Comparison of ENCODE assay signal across 8 cellular contexts in the genomic region with DNA sequence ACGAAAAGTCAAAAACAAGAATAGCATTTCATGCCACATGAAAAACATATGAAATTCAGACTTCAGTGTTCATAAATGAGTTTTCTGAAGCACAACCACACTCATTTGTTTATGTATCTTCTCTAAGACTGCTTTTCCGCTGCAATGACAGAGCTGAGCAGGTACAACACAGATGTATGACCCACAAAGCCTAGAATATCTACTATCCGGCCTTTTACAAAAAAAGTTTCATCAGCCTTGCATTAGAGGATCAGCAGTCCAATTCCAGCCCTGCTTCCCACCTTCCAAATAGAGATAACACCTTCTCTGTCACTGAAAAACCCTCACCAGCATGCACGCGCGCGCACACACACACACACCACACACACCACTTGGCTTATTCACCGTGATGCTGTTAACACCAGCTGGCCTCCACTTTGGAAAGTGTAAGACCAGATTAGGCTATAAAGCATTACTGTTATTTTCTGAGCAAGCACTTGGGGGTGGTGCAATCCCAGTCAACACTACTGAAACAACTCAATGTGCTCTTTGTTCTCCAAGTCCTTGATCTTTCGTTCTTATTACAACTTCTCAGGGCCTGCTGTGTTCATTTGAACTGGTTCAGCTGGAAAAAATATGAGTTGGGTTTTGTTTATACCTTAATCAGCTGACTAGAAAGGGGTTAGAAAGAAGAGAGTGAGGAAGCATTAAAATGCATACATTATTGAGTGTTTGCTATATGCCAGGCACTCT.
DNase-seq lines count a peak whose midpoint lies in the region; ATAC-seq and TF ChIP-seq lines count a peak whose summit lies in the region.

No MANE protein-coding gene starts in this region.

- no TSS peak for BruUV-seq in HCT116 (replicated peaks; lab: Mats Ljungman, UMichigan)

- H3K9me3 ChIP-seq in CD4-positive, CD25-positive, alpha-beta regulatory T cell (ENCODE audit: control insufficient read depth in 2 of 2, low read length in 2 of 2), result no peaks in the 10 kb centered on the region
- no peaks in the 10 kb centered on the region for H3K9me3 ChIP-seq in HCT116 (ENCODE audit: control insufficient read depth in 1 of 2, insufficient read depth in 1 of 2, low read depth in 1 of 2, low read length in 2 of 2)
- peaks cover 0 to 5% (median 0%) of the 10 kb centered on the region in 11 donors for H3K9me3 ChIP-seq in heart right ventricle

- no peak for TF ChIP-seq POLR2A in HCT116 (IDR thresholded peaks at IDR 0.05; ENCODE audit: borderline replicate concordance, extremely low read depth, insufficient read depth, insufficient read length)

- H3K9ac ChIP-seq in HCT116 (ENCODE audit: low read length), result no peak overlapping the region

- no peaks in the 10 kb centered on the region for H3K79me2 ChIP-seq in HCT116 (ENCODE audit: insufficient read depth, low read length)

- peak overlapping the region in 2 of 3 donors; percentile 38 to 90 for H3K27ac Mint-ChIP-seq in CD4-positive, CD25-positive, alpha-beta regulatory T cell

- POLR2A ChIA-PET in HCT116 (lab: Charles Lee), result interaction anchor here (1.0 kb wide), 1 partner anchor 12 kb away, joined by 4 read pairs; no protein-coding TSS in a partner anchor

- H3K4me2 ChIP-seq in HCT116 (ENCODE audit: low read length), result no peak overlapping the region

- no peaks in the 10 kb centered on the region for H3K36me3 Mint-ChIP-seq in CD4-positive, CD25-positive, alpha-beta regulatory T cell
- no peaks in the 10 kb centered on the region for H3K36me3 Mint-ChIP-seq in activated T-cell treated with anti-CD3 and anti-CD28 coated beads, Interleukin-2, amount 50 U/mL, for 4 hours (ENCODE audit: insufficient read depth)

- H3K4me3 ChIP-seq in CD4-positive, CD25-positive, alpha-beta regulatory T cell (ENCODE audit: low read depth, low read length), result no peak overlapping the region
- H3K4me3 ChIP-seq in HCT116 (replicated peaks in 1 of 2; ENCODE audit: low read depth in 1 of 2, low read length in 2 of 2) (no peak overlapping the region), heart right ventricle (no peak overlapping the region)

- TF ChIP-seq CTCF in HCT116 (IDR thresholded peaks at IDR 0.05 in 2 of 3, conservative IDR thresholded peaks at IDR 0.05 in 1 of 3; ENCODE audit: borderline replicate concordance in 1 of 3, insufficient read depth in 1 of 3, low read depth in 2 of 3, low read length in 2 of 3) (no peak; a peak in 1 of 6 replicates), heart right ventricle (IDR thresholded peaks at IDR 0.05) (peak in 3 of 9 donors; percentile 17 to 36 (median 36))

- intact Hi-C loops in HCT116 (cut with micrococcal nuclease) (no loop called here), heart right ventricle (cut with DNase I) (loop anchor here in 6 of 10 donors (2.0 to 10.0 kb wide), 5 partner anchors 91 to 159 kb away; a partner anchor contains a TSS)

- CTCF ChIA-PET in HCT116 (lab: Charles Lee), result no interaction called here

- RAD21 ChIA-PET in HCT116 (lab: Charles Lee; ENCODE audit: low non-redundant PET in 1 of 2, low total read pairs in 2 of 2, uncharacterized antibody in 2 of 2, unreplicated experiment in 2 of 2), result interaction anchor here in 1 of 2 experiments (0.6 kb wide), 1 partner anchor 445 kb away, joined by 5 read pairs; no protein-coding TSS in a partner anchor

- H4K20me1 ChIP-seq in HCT116 (ENCODE audit: insufficient read depth), result no peaks in the 10 kb centered on the region

- WGBS in heart right ventricle, 2 donors, result 72 to 83% methylated on average over 9 of the region's 9 CpGs

- no peak overlapping the region for H2AFZ ChIP-seq in HCT116 (ENCODE audit: low read depth, low read length, poor library complexity, severe bottlenecking)

- peaks cover 0 to 17% (median 1%) of the 10 kb centered on the region in 4 donors for H3K4me1 Mint-ChIP-seq in CD4-positive, CD25-positive, alpha-beta regulatory T cell
- peaks cover 20% of the 10 kb centered on the region for H3K4me1 Mint-ChIP-seq in activated T-cell treated with anti-CD3 and anti-CD28 coated beads, Interleukin-2, amount 50 U/mL, for 4 hours (ENCODE audit: low read depth)

- DNase-seq in CD4-positive, CD25-positive, alpha-beta regulatory T cell, result peak in 1 of 3 donors; percentile 39
- DNase-seq in HCT116 (ENCODE audit: low read depth, low spot score) (peak; percentile 42), heart right ventricle (peak; percentile 37 to 48), superior temporal gyrus (ENCODE audit: extremely low spot score) (peak; percentile 93), NCI-H128 (lab: John Stamatoyannopoulos, UW; ENCODE audit: unreplicated experiment) (no peak), AG08396 (ENCODE audit: low spot score) (no peak)
- no peak for DNase-seq in activated T-cell treated with anti-CD3 and anti-CD28 coated beads, Interleukin-2, amount 50 U/mL, for 4 hours

- no peaks in the 10 kb centered on the region for H3K27me3 ChIP-seq in CD4-positive, CD25-positive, alpha-beta regulatory T cell (ENCODE audit: control insufficient read depth, insufficient read depth, low read length)
- no peaks in the 10 kb centered on the region for H3K27me3 ChIP-seq in HCT116 (ENCODE audit: insufficient read depth, low read length)
- no peaks in the 10 kb centered on the region for H3K27me3 ChIP-seq in heart right ventricle

- H3K27me3 Mint-ChIP-seq in CD4-positive, CD25-positive, alpha-beta regulatory T cell, result peaks cover 5% of the 10 kb centered on the region
- H3K27me3 Mint-ChIP-seq in activated T-cell treated with anti-CD3 and anti-CD28 coated beads, Interleukin-2, amount 50 U/mL, for 4 hours (ENCODE audit: low read depth), result no peaks in the 10 kb centered on the region

- no peaks in the 10 kb centered on the region for H3K9me2 ChIP-seq in HCT116 (ENCODE audit: insufficient read depth)

- H3K27ac ChIP-seq in CD4-positive, CD25-positive, alpha-beta regulatory T cell (ENCODE audit: insufficient read depth, low read length, poor library complexity, severe bottlenecking), result no peak overlapping the region
- no peak overlapping the region for H3K27ac ChIP-seq in HCT116 (ENCODE audit: low read depth, low read length)
- H3K27ac ChIP-seq in heart right ventricle, result peak overlapping the region in 5 of 10 donors; percentile 21 to 58 (median 45)

- H3K36me3 ChIP-seq in CD4-positive, CD25-positive, alpha-beta regulatory T cell (ENCODE audit: control insufficient read depth, insufficient read depth, low read length), result no peaks in the 10 kb centered on the region
- H3K36me3 ChIP-seq in HCT116 (ENCODE audit: control insufficient read depth in 1 of 2, insufficient read depth in 2 of 2, low read length in 2 of 2), result no peaks in the 10 kb centered on the region
- no peaks in the 10 kb centered on the region for H3K36me3 ChIP-seq in heart right ventricle

- no peaks in the 10 kb centered on the region for H3K9me3 Mint-ChIP-seq in CD4-positive, CD25-positive, alpha-beta regulatory T cell
- no peaks in the 10 kb centered on the region for H3K9me3 Mint-ChIP-seq in activated T-cell treated with anti-CD3 and anti-CD28 coated beads, Interleukin-2, amount 50 U/mL, for 4 hours

- ATAC-seq in CD4-positive, CD25-positive, alpha-beta regulatory T cell (ENCODE audit: low read depth in 2 of 2), result no peak
- peak; percentile 65 for ATAC-seq in HCT116
- peak; percentile 23 to 52 for ATAC-seq in activated T-cell treated with anti-CD3 and anti-CD28 coated beads, Interleukin-2, amount 50 U/mL, for 4 hours
- ATAC-seq in heart right ventricle, result peak; percentile 75 to 89 (median 82)
- ATAC-seq in GM19035 (IDR thresholded peaks at IDR 0.05; ENCODE audit: unreplicated experiment), result no peak

- no peak overlapping the region for H3K4me3 Mint-ChIP-seq in CD4-positive, CD25-positive, alpha-beta regulatory T cell
- H3K4me3 Mint-ChIP-seq in activated T-cell treated with anti-CD3 and anti-CD28 coated beads, Interleukin-2, amount 50 U/mL, for 4 hours, result no peak overlapping the region

- peak; percentile 53 for TF ChIP-seq RAD21 in HCT116 (IDR thresholded peaks at IDR 0.05; ENCODE audit: low read depth)

- no peaks in the 10 kb centered on the region for H3K4me1 ChIP-seq in CD4-positive, CD25-positive, alpha-beta regulatory T cell (ENCODE audit: control insufficient read depth, insufficient read depth, low read length, poor library complexity, severe bottlenecking)
- H3K4me1 ChIP-seq in HCT116 (ENCODE audit: control insufficient read depth in 1 of 2, insufficient read depth in 2 of 2, low read length in 2 of 2) (peaks cover 0 to 5% of the 10 kb centered on the region in 2 experiments; a peak in 1 of 4 replicates), heart right ventricle (peaks cover 0 to 46% (median 5%) of the 10 kb centered on the region in 9 donors)

TF ChIP-seq in HCT116, 20 proteins besides CTCF, POLR2A, EP300 and RAD21 (continues in another document):
- no peak for TF ChIP-seq ZNF274 (IDR thresholded peaks at IDR 0.05; ENCODE audit: low read depth, low read length)
- TF ChIP-seq EGR1 (IDR thresholded peaks at IDR 0.05; ENCODE audit: low read depth), result no peak
- no peak for TF ChIP-seq POLR2AphosphoS5 (IDR thresholded peaks at IDR 0.05; ENCODE audit: low read depth, low read length)
- no peak for TF ChIP-seq TCF7L2 (IDR thresholded peaks at IDR 0.05; ENCODE audit: borderline replicate concordance, extremely low read depth, insufficient read depth, insufficient read length)
- TF ChIP-seq SRF (IDR thresholded peaks at IDR 0.05; ENCODE audit: low read depth), result no peak
- TF ChIP-seq, protein P1, sequence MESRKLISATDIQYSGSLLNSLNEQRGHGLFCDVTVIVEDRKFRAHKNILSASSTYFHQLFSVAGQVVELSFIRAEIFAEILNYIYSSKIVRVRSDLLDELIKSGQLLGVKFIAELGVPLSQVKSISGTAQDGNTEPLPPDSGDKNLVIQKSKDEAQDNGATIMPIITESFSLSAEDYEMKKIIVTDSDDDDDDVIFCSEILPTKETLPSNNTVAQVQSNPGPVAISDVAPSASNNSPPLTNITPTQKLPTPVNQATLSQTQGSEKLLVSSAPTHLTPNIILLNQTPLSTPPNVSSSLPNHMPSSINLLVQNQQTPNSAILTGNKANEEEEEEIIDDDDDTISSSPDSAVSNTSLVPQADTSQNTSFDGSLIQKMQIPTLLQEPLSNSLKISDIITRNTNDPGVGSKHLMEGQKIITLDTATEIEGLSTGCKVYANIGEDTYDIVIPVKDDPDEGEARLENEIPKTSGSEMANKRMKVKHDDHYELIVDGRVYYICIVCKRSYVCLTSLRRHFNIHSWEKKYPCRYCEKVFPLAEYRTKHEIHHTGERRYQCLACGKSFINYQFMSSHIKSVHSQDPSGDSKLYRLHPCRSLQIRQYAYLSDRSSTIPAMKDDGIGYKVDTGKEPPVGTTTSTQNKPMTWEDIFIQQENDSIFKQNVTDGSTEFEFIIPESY (IDR thresholded peaks at IDR 0.05; ENCODE audit: extremely low read depth, insufficient replicate concordance, low read length), result no peak
- TF ChIP-seq, protein P2, sequence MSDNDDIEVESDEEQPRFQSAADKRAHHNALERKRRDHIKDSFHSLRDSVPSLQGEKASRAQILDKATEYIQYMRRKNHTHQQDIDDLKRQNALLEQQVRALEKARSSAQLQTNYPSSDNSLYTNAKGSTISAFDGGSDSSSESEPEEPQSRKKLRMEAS (IDR thresholded peaks at IDR 0.05), result no peak
- TF ChIP-seq ELF1 (IDR thresholded peaks at IDR 0.05; ENCODE audit: borderline replicate concordance, low read depth), result no peak
- no peak for TF ChIP-seq SIN3A (IDR thresholded peaks at IDR 0.05; ENCODE audit: low read depth)
- no peak for TF ChIP-seq YY1 (IDR thresholded peaks at IDR 0.05; ENCODE audit: extremely low read depth, insufficient replicate concordance, low read depth, low read length)

Comparison
In these comparisons a context has a peak if more than half of its experiments do, and no peak if none do; other contexts are left out.
1. ATAC-seq: peak in HCT116 (single experiment), activated T-cell treated with anti-CD3 and anti-CD28 coated beads, Interleukin-2, amount 50 U/mL, for 4 hours (2 of 2) and heart right ventricle (8 of 8); none in CD4-positive, CD25-positive, alpha-beta regulatory T cell (0 of 2) and GM19035 (single experiment).
2. DNase-seq: peak in HCT116 (single experiment), heart right ventricle (2 of 2) and superior temporal gyrus (single experiment); none in activated T-cell treated with anti-CD3 and anti-CD28 coated beads, Interleukin-2, amount 50 U/mL, for 4 hours (single experiment), NCI-H128 (single experiment) and AG08396 (single experiment).